In the genomic region with DNA sequence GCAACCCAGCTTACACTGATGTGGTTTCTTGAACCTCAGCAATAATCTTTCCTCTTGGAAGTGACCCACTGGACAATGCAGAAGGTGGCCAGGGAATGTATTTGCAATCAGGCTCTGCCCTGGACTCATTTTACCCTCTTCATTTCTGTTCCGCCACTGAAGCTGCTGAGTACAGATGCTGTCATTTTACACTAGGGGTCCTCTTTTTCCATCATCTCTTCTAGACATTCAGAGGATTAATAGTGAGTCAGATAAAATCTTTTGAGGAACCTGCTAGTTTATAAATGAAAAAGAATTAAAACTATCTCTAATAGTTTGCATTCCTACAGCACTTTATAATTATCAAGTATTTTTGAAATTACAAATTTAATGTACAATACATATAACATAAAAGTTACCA, we compare ENCODE assay signal across 14 cellular contexts.
"Had no signal": no experiment of that assay in that cellular context is flagged by ENCODE, and none has a peak within 500 bp of the region (broad histone marks: within the 10 kb centered on the region; RNA-seq: fewer than 3 reads in every experiment).

No MANE protein-coding gene starts in this region.

- H3K36me3 ChIP-seq: breast epithelium, neural progenitor cell, pancreas had no signal

- H3K27me3 ChIP-seq: breast epithelium, neural progenitor cell, pancreas, testis had no signal

- H3K9me3 ChIP-seq: breast epithelium, pancreas, testis had no signal

- H3K4me3 Mint-ChIP-seq: activated naive CD8-positive, alpha-beta T cell; activated T-cell treated with anti-CD3 and anti-CD28 coated beads, Interleukin-2, amount 50 U/mL, for 4 hours; neural progenitor cell; stimulated activated naive CD8-positive, alpha-beta T cell treated with anti-CD3 and anti-CD28 coated beads, Interleukin-15, Interleukin-2, amounts not matched to agents 100 ng/mL and 50 ng/mL, for 24 hours; T-helper 2 cell treated with Interferon-gamma antibody and Interleukin-4, amounts not matched to agents 5 μg/mL and 100 μg/mL, for 36 hours had no signal

- H3K27ac ChIP-seq: neural progenitor cell, pancreas, testis had no signal

- ATAC-seq: activated T-cell treated with anti-CD3 and anti-CD28 coated beads, Interleukin-2, amount 50 U/mL, for 4 hours; pancreas had no signal

- H3K36me3 Mint-ChIP-seq: activated naive CD8-positive, alpha-beta T cell; neural progenitor cell had no signal

- H3K9me3 Mint-ChIP-seq: activated T-cell treated with anti-CD3 and anti-CD28 coated beads, Interleukin-2, amount 50 U/mL, for 4 hours; neural progenitor cell; stimulated activated naive CD8-positive, alpha-beta T cell treated with anti-CD3 and anti-CD28 coated beads, Interleukin-15, Interleukin-2, amounts not matched to agents 100 ng/mL and 50 ng/mL, for 24 hours; T-helper 2 cell treated with Interferon-gamma antibody and Interleukin-4, amounts not matched to agents 5 μg/mL and 100 μg/mL, for 36 hours had no signal

- DNase-seq: activated CD4-positive, alpha-beta T cell treated with anti-CD3 and anti-CD28 coated beads, Interleukin-2, amount 50 U/mL, for 48 hours; activated CD4-positive, CD25-positive, alpha-beta regulatory T cell treated with anti-CD3 and anti-CD28 coated beads, Interleukin-2, amount 50 U/mL, for 72 hours; activated effector memory CD4-positive, alpha-beta T cell treated with anti-CD3 and anti-CD28 coated beads, Interleukin-2, amount 50 U/mL, for 16 hours; activated T-cell treated with anti-CD3 and anti-CD28 coated beads, Interleukin-2, amount 50 U/mL, for 4 hours; amygdala; pancreas; stimulated activated CD4-positive, alpha-beta T cell treated with anti-CD3 and anti-CD28 coated beads, Interleukin-15, amount 100 ng/mL, for 24 hours; stimulated activated CD4-positive, alpha-beta T cell treated with anti-CD3 and anti-CD28 coated beads, Interleukin-4, amount 100 ng/mL, for 24 hours; testis had no signal

- H3K27ac Mint-ChIP-seq: activated naive CD8-positive, alpha-beta T cell; neural progenitor cell; stimulated activated naive CD8-positive, alpha-beta T cell treated with anti-CD3 and anti-CD28 coated beads, Interleukin-15, Interleukin-2, amounts not matched to agents 100 ng/mL and 50 ng/mL, for 24 hours; T-helper 2 cell treated with Interferon-gamma antibody and Interleukin-4, amounts not matched to agents 5 μg/mL and 100 μg/mL, for 36 hours had no signal

- H3K4me3 ChIP-seq: breast epithelium, neural progenitor cell, pancreas, testis had no signal

- H3K4me1 ChIP-seq: breast epithelium, neural progenitor cell, pancreas, testis had no signal
